1 cellular context compared by ENCODE assay signal in the genomic region with DNA sequence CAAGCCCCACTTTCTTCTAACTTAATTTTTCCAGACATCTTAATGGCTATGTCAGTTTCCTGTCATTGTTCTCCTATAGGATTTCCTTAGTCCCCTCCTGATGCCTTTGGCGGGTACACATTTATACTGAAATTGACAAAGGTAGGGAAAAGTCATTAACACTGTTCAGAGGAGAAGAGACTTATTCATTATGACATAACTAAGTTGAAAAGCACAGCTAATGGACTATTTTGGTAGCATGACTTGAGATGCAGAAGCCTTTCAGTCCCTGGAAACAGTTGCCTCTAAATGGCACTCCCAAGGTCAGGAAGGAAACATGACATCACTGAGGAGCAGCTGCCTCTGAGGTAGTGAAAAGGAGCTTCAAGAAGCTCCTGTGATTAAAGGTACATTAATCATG.
TF ChIP-seq lines count a peak whose summit lies in the region.

No MANE protein-coding gene starts in this region.

TF ChIP-seq in HCT116, 20 proteins besides CTCF, POLR2A, EP300 and RAD21 (continued from another document):
- TF ChIP-seq, protein P1, sequence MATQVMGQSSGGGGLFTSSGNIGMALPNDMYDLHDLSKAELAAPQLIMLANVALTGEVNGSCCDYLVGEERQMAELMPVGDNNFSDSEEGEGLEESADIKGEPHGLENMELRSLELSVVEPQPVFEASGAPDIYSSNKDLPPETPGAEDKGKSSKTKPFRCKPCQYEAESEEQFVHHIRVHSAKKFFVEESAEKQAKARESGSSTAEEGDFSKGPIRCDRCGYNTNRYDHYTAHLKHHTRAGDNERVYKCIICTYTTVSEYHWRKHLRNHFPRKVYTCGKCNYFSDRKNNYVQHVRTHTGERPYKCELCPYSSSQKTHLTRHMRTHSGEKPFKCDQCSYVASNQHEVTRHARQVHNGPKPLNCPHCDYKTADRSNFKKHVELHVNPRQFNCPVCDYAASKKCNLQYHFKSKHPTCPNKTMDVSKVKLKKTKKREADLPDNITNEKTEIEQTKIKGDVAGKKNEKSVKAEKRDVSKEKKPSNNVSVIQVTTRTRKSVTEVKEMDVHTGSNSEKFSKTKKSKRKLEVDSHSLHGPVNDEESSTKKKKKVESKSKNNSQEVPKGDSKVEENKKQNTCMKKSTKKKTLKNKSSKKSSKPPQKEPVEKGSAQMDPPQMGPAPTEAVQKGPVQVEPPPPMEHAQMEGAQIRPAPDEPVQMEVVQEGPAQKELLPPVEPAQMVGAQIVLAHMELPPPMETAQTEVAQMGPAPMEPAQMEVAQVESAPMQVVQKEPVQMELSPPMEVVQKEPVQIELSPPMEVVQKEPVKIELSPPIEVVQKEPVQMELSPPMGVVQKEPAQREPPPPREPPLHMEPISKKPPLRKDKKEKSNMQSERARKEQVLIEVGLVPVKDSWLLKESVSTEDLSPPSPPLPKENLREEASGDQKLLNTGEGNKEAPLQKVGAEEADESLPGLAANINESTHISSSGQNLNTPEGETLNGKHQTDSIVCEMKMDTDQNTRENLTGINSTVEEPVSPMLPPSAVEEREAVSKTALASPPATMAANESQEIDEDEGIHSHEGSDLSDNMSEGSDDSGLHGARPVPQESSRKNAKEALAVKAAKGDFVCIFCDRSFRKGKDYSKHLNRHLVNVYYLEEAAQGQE (IDR thresholded peaks at IDR 0.05; ENCODE audit: low read depth), result no peak
- TF ChIP-seq TCF7L2 (IDR thresholded peaks at IDR 0.05; ENCODE audit: borderline replicate concordance, extremely low read depth, insufficient read depth, insufficient read length) (peak; percentile 90), CBX3 (IDR thresholded peaks at IDR 0.05; ENCODE audit: low read depth) (no peak)
- TF ChIP-seq, protein P2, sequence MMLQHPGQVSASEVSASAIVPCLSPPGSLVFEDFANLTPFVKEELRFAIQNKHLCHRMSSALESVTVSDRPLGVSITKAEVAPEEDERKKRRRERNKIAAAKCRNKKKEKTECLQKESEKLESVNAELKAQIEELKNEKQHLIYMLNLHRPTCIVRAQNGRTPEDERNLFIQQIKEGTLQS (IDR thresholded peaks at IDR 0.05), result no peak
